ENCODE assay signal across 16 cellular contexts in genomic region chr2:230809677-230810251, GRCh38. TPM values are rescaled to one million over a fixed set of nuclear protein-coding genes. Genes with fewer than 3 reads are reported as not detected.
DNase-seq lines count a peak whose midpoint lies in the region; ATAC-seq and TF ChIP-seq lines count a peak whose summit lies in the region.
"Had no signal": no experiment of that assay in that cellular context is flagged by ENCODE, and none has a peak within 500 bp of the region (broad histone marks: within the 10 kb centered on the region; RNA-seq: fewer than 3 reads in every experiment).

No MANE protein-coding gene starts in this region.

- no peaks in the 10 kb centered on the region for H3K9me2 ChIP-seq in HCT116 (ENCODE audit: insufficient read depth)

- H3K4me1 ChIP-seq in HCT116 (ENCODE audit: control insufficient read depth in 1 of 2, insufficient read depth in 2 of 2, low read length in 2 of 2), result no peaks in the 10 kb centered on the region
- H3K4me1 ChIP-seq: esophagus squamous epithelium, lower lobe of right lung had no signal

- H3K9me3 Mint-ChIP-seq in mesothelial cell of epicardium, result no peaks in the 10 kb centered on the region
- H3K9me3 Mint-ChIP-seq: activated naive CD8-positive, alpha-beta T cell treated with anti-CD3 and anti-CD28 coated beads for 36 hours had no signal

- H3K27me3 ChIP-seq in HCT116 (ENCODE audit: insufficient read depth, low read length), result no peaks in the 10 kb centered on the region
- H3K27me3 ChIP-seq: esophagus squamous epithelium had no signal

- DNase-seq in DMS 273 (lab: John Stamatoyannopoulos, UW; ENCODE audit: unreplicated experiment), result peak; percentile 12
- no peak for DNase-seq in DMS 273 treated with DMSO at 0.1 percent for 48 hours (lab: John Stamatoyannopoulos, UW)
- DNase-seq in HCT116 (ENCODE audit: low read depth, low spot score), result no peak
- DNase-seq in astrocyte of the spinal cord (ENCODE audit: low read depth, low spot score), result no peak
- DNase-seq in mesothelial cell of epicardium (ENCODE audit: low spot score in 2 of 2, unreplicated experiment in 2 of 2), result no peak
- no peak for DNase-seq in NCI-H1092 treated with DMSO at 0.1 percent for 48 hours (lab: John Stamatoyannopoulos, UW)
- no peak for DNase-seq in activated CD4-positive, alpha-beta T cell treated with anti-CD3 and anti-CD28 coated beads for 4 hours
- DNase-seq in retina, result no peak
- DNase-seq: 8988T; activated CD8-positive, alpha-beta memory T cell treated with anti-CD3 and anti-CD28 coated beads, Interleukin-2, amount 50 U/mL, for 4 hours; activated naive CD8-positive, alpha-beta T cell treated with anti-CD3 and anti-CD28 coated beads for 36 hours; esophagus squamous epithelium; lower lobe of right lung; NCI-H1436 treated with DMSO at 0.1 percent for 48 hours; NK-92 treated with Interleukin-12 subunit alpha and Interleukin-12 subunit beta, amount 100 ng/mL, for 24 hours; stimulated activated CD4-positive, alpha-beta T cell treated with anti-CD3 and anti-CD28 coated beads, Interleukin-15, amount 100 ng/mL, for 24 hours had no signal

- peaks cover 9% of the 10 kb centered on the region for H3K36me3 Mint-ChIP-seq in mesothelial cell of epicardium

- peak; percentile 18; the same call in 1 of the 2 replicates for TF ChIP-seq RAD21 in HCT116 (IDR thresholded peaks at IDR 0.05; ENCODE audit: low read depth)

- no TSS peak for BruUV-seq in HCT116 (replicated peaks; lab: Mats Ljungman, UMichigan)

- in situ Hi-C loops in astrocyte of the spinal cord (cut with HindIII; ENCODE audit: low sequenced_read_pairs), result no loop called here

- H3K4me1 Mint-ChIP-seq in mesothelial cell of epicardium, result peaks cover 28% of the 10 kb centered on the region

- peak; percentile 60 for ATAC-seq in HCT116

- H3K27ac Mint-ChIP-seq in mesothelial cell of epicardium, result no peak overlapping the region
- H3K27ac Mint-ChIP-seq: activated naive CD8-positive, alpha-beta T cell treated with anti-CD3 and anti-CD28 coated beads for 36 hours had no signal

- H3K9ac ChIP-seq in HCT116 (ENCODE audit: low read length), result no peak overlapping the region

- TF ChIP-seq CTCF in HCT116 (IDR thresholded peaks at IDR 0.05 in 2 of 3, conservative IDR thresholded peaks at IDR 0.05 in 1 of 3; ENCODE audit: borderline replicate concordance in 1 of 3, insufficient read depth in 1 of 3, low read depth in 2 of 3, low read length in 2 of 3) (peak in 2 of 3 experiments; percentile 53 to 63; a peak in 4 of 6 replicates), astrocyte of the spinal cord (IDR thresholded peaks at IDR 0.05; ENCODE audit: low read depth, low read length) (peak; percentile 32), mesothelial cell of epicardium (IDR thresholded peaks at IDR 0.05; ENCODE audit: unreplicated experiment) (peak; percentile 58)

- no peak overlapping the region for H3K4me2 ChIP-seq in HCT116 (ENCODE audit: low read length)

- H4K20me1 ChIP-seq in HCT116 (ENCODE audit: insufficient read depth), result no peaks in the 10 kb centered on the region

- intact Hi-C loops in HCT116 (cut with micrococcal nuclease), result loop anchor here (5.0 to 10.0 kb wide), 2 partner anchors 197 to 805 kb away; no protein-coding TSS in a partner anchor

- no peak for TF ChIP-seq POLR2A in HCT116 (IDR thresholded peaks at IDR 0.05; ENCODE audit: borderline replicate concordance, extremely low read depth, insufficient read depth, insufficient read length)

- H3K4me3 Mint-ChIP-seq in mesothelial cell of epicardium, result no peak overlapping the region
- H3K4me3 Mint-ChIP-seq: activated naive CD8-positive, alpha-beta T cell treated with anti-CD3 and anti-CD28 coated beads for 36 hours had no signal

- H3K27me3 Mint-ChIP-seq in mesothelial cell of epicardium (ENCODE audit: low read depth), result no peaks in the 10 kb centered on the region
- H3K27me3 Mint-ChIP-seq: activated naive CD8-positive, alpha-beta T cell treated with anti-CD3 and anti-CD28 coated beads for 36 hours had no signal

- H3K9me3 ChIP-seq in HCT116 (ENCODE audit: control insufficient read depth in 1 of 2, insufficient read depth in 1 of 2, low read depth in 1 of 2, low read length in 2 of 2), result no peaks in the 10 kb centered on the region
- H3K9me3 ChIP-seq: esophagus squamous epithelium, lower lobe of right lung had no signal

- POLR2A ChIA-PET in HCT116 (lab: Charles Lee), result no interaction called here

- RAD21 ChIA-PET in HCT116 (lab: Charles Lee; ENCODE audit: low non-redundant PET in 1 of 2, low total read pairs in 2 of 2, uncharacterized antibody in 2 of 2, unreplicated experiment in 2 of 2), result no interaction called here

- H3K27ac ChIP-seq in HCT116 (ENCODE audit: low read depth, low read length), result no peak overlapping the region
- H3K27ac ChIP-seq: esophagus squamous epithelium, lower lobe of right lung had no signal

- CTCF ChIA-PET in HCT116 (lab: Charles Lee), result interaction anchor here (1.2 to 2.0 kb wide), 6 partner anchors 9 to 741 kb away, joined by 3 to 17 read pairs (median 4); partner anchors contain the start of gene SLC16A14

- H3K4me3 ChIP-seq in HCT116 (replicated peaks in 1 of 2; ENCODE audit: low read depth in 1 of 2, low read length in 2 of 2) (no peak overlapping the region), astrocyte of the spinal cord (ENCODE audit: low read depth, low read length) (no peak overlapping the region)
- H3K4me3 ChIP-seq: esophagus squamous epithelium, lower lobe of right lung had no signal

- H3K79me2 ChIP-seq in HCT116 (ENCODE audit: insufficient read depth, low read length), result no peaks in the 10 kb centered on the region

- peaks cover 10 to 20% of the 10 kb centered on the region in 2 experiments; a peak in 3 of 4 replicates for H3K36me3 ChIP-seq in HCT116 (ENCODE audit: control insufficient read depth in 1 of 2, insufficient read depth in 2 of 2, low read length in 2 of 2)

- H2AFZ ChIP-seq in HCT116 (ENCODE audit: low read depth, low read length, poor library complexity, severe bottlenecking), result no peak overlapping the region

TF ChIP-seq in HCT116, 20 proteins besides CTCF, POLR2A, EP300 and RAD21 (continues in another document):
- TF ChIP-seq REST (IDR thresholded peaks at IDR 0.05; ENCODE audit: low read depth) (no peak), ZFX (IDR thresholded peaks at IDR 0.05) (no peak), CBX3 (IDR thresholded peaks at IDR 0.05; ENCODE audit: low read depth) (no peak), POLR2AphosphoS5 (IDR thresholded peaks at IDR 0.05; ENCODE audit: low read depth, low read length) (no peak), MAX (IDR thresholded peaks at IDR 0.05) (no peak), JUND (IDR thresholded peaks at IDR 0.05) (no peak), CEBPB (IDR thresholded peaks at IDR 0.05; ENCODE audit: low read depth) (no peak), EGR1 (IDR thresholded peaks at IDR 0.05; ENCODE audit: low read depth) (no peak), ATF3 (IDR thresholded peaks at IDR 0.05) (no peak), TCF7L2 (IDR thresholded peaks at IDR 0.05; ENCODE audit: borderline replicate concordance, extremely low read depth, insufficient read depth, insufficient read length) (no peak), EZH2 (IDR thresholded peaks at IDR 0.05) (no peak), ZBTB33 (IDR thresholded peaks at IDR 0.05; ENCODE audit: extremely low read depth, insufficient replicate concordance, low read length) (no peak)

RNA-seq across cellular contexts. Expression of gene ITM2C, which starts 55.0 kb away (rescaled TPM):
- total RNA-seq in HCT116 (2021; ENCODE audit: unreplicated experiment), result 117 TPM
- polyA plus RNA-seq in HCT116 (2012), result 192 and 214 TPM in 2 replicates
- total RNA-seq in mesothelial cell of epicardium, result 269 to 275 TPM (median 270 TPM) in 3 replicates
